14 cellular contexts compared by ENCODE assay signal in genomic region chr17:50955667-50956120, GRCh38.
DNase-seq lines count a peak whose midpoint lies in the region; ATAC-seq and TF ChIP-seq lines count a peak whose summit lies in the region.
"Had no signal": no experiment of that assay in that cellular context is flagged by ENCODE, and none has a peak within 500 bp of the region (broad histone marks: within the 10 kb centered on the region; RNA-seq: fewer than 3 reads in every experiment).

No MANE protein-coding gene starts in this region.

- H3K27ac Mint-ChIP-seq in neural crest cell (ENCODE audit: unreplicated experiment), result peak overlapping the region; percentile 4
- H3K27ac Mint-ChIP-seq: stimulated activated memory B cell treated with anti-CD40 and anti-IgM and Interleukin-4, amounts not matched to agents 10 μg/mL and 1 μg/mL and 100 μg/mL, for 72 hours had no signal

- peaks cover 30% of the 10 kb centered on the region for H3K4me1 Mint-ChIP-seq in neural crest cell

- H3K9me3 Mint-ChIP-seq in neural crest cell, result no peaks in the 10 kb centered on the region
- H3K9me3 Mint-ChIP-seq: stimulated activated memory B cell treated with anti-CD40 and anti-IgM and Interleukin-4, amounts not matched to agents 10 μg/mL and 1 μg/mL and 100 μg/mL, for 72 hours had no signal

- TF ChIP-seq EP300 in gastroesophageal sphincter (IDR thresholded peaks at IDR 0.05), result no peak

- H3K27me3 Mint-ChIP-seq in neural crest cell (ENCODE audit: low read depth), result no peaks in the 10 kb centered on the region

- H3K9me3 ChIP-seq in SJCRH30 (replicated peaks), result no peaks in the 10 kb centered on the region
- H3K9me3 ChIP-seq in gastroesophageal sphincter, result no peaks in the 10 kb centered on the region
- H3K9me3 ChIP-seq in thyroid gland, result no peaks in the 10 kb centered on the region
- H3K9me3 ChIP-seq in lower lobe of right lung, result no peaks in the 10 kb centered on the region
- H3K9me3 ChIP-seq: SJSA1 had no signal

- WGBS in gastroesophageal sphincter (ENCODE audit: low coverage in 1 of 2), 2 donors, result 19 to 53% methylated on average over 5 of the region's 8 CpGs
- 76 to 82% methylated on average over 8 of the region's 8 CpGs for WGBS in thyroid gland, 2 donors

- H3K27me3 ChIP-seq in SJCRH30 (no peaks in the 10 kb centered on the region), gastroesophageal sphincter (no peaks in the 10 kb centered on the region), thyroid gland (no peaks in the 10 kb centered on the region), lower lobe of right lung (ENCODE audit: low read depth) (no peaks in the 10 kb centered on the region)
- H3K27me3 ChIP-seq: SJSA1 had no signal

- H3K4me1 ChIP-seq in SJCRH30, result peaks cover 53% of the 10 kb centered on the region
- H3K4me1 ChIP-seq in gastroesophageal sphincter, result peaks cover 0 to 53% (median 27%) of the 10 kb centered on the region in 3 donors
- H3K4me1 ChIP-seq in thyroid gland, result peaks cover 12 to 38% of the 10 kb centered on the region in 2 donors
- peaks cover 31% of the 10 kb centered on the region for H3K4me1 ChIP-seq in lower lobe of right lung

- H3K36me3 ChIP-seq in SJCRH30, result no peaks in the 10 kb centered on the region
- H3K36me3 ChIP-seq in gastroesophageal sphincter, result peaks cover 0 to 21% of the 10 kb centered on the region in 2 donors
- peaks cover 0 to 7% of the 10 kb centered on the region in 2 donors for H3K36me3 ChIP-seq in thyroid gland
- peaks cover 15% of the 10 kb centered on the region for H3K36me3 ChIP-seq in lower lobe of right lung

- H3K4me3 ChIP-seq in SJCRH30 (no peak overlapping the region), gastroesophageal sphincter (no peak overlapping the region), thyroid gland (replicated peaks in 1 of 3) (no peak overlapping the region), lower lobe of right lung (no peak overlapping the region)
- H3K4me3 ChIP-seq: SJSA1 had no signal

- DNase-seq in SJCRH30, result peak; percentile 61 to 66
- DNase-seq in neural crest cell (ENCODE audit: low read depth, low spot score), result no peak
- no peak for DNase-seq in thyroid gland
- DNase-seq in NOMO-1 treated with DMSO at 0.1 percent for 48 hours (lab: John Stamatoyannopoulos, UW; ENCODE audit: unreplicated experiment), result no peak
- no peak for DNase-seq in lower lobe of right lung
- DNase-seq: cerebellar nuclear complex; COR-L47; NCI-H524 treated with DMSO at 0.1 percent for 48 hours; stimulated activated CD4-positive, alpha-beta T cell treated with anti-CD3 and anti-CD28 coated beads, Interleukin-1b, Interleukin-23, amount 100 ng/mL, for 48 hours had no signal

- ATAC-seq in gastroesophageal sphincter (no peak), GM21737 (IDR thresholded peaks at IDR 0.05; ENCODE audit: unreplicated experiment) (no peak), lower lobe of right lung (no peak)
- ATAC-seq: activated CD4-positive, CD25-positive, alpha-beta regulatory T cell treated with anti-CD3 and anti-CD28 coated beads, Interleukin-2, amount 50 U/mL, for 24 hours; stimulated activated memory B cell treated with anti-CD40 and anti-IgM and Interleukin-4, amounts not matched to agents 10 μg/mL and 1 μg/mL and 100 μg/mL, for 72 hours had no signal

- TF ChIP-seq POLR2A in gastroesophageal sphincter (IDR thresholded peaks at IDR 0.05) (no peak), thyroid gland (IDR thresholded peaks at IDR 0.05) (no peak)

- intact Hi-C loops in thyroid gland (cut with DNase I) (loop anchor here (10.0 kb wide), 1 partner anchor 171 kb away; no protein-coding TSS in a partner anchor), lower lobe of right lung (cut with DNase I) (no loop called here)

- H3K36me3 Mint-ChIP-seq in neural crest cell (ENCODE audit: low read depth), result no peaks in the 10 kb centered on the region
- H3K36me3 Mint-ChIP-seq: stimulated activated memory B cell treated with anti-CD40 and anti-IgM and Interleukin-4, amounts not matched to agents 10 μg/mL and 1 μg/mL and 100 μg/mL, for 72 hours had no signal

- TF ChIP-seq CTCF in gastroesophageal sphincter (IDR thresholded peaks at IDR 0.05) (no peak), neural crest cell (conservative IDR thresholded peaks at IDR 0.05) (no peak), thyroid gland (IDR thresholded peaks at IDR 0.05) (no peak), lower lobe of right lung (IDR thresholded peaks at IDR 0.05) (no peak)

- H3K27ac ChIP-seq in SJCRH30 (peak overlapping the region; percentile 90; the same call in 1 of the 2 replicates), gastroesophageal sphincter (peak overlapping the region in 3 of 4 donors; percentile 69 to 92 (median 73)), thyroid gland (peak overlapping the region in 2 of 3 donors; percentile 7 to 33), lower lobe of right lung (no peak overlapping the region)
- H3K27ac ChIP-seq: SJSA1 had no signal

- no peak overlapping the region for H3K4me3 Mint-ChIP-seq in neural crest cell
- H3K4me3 Mint-ChIP-seq: stimulated activated memory B cell treated with anti-CD40 and anti-IgM and Interleukin-4, amounts not matched to agents 10 μg/mL and 1 μg/mL and 100 μg/mL, for 72 hours had no signal

Comparison
In these comparisons a context has a peak if more than half of its experiments do, and no peak if none do; other contexts are left out.
1. DNase-seq: peak in SJCRH30 (2 of 2); none in neural crest cell (single experiment), thyroid gland (0 of 2), NOMO-1 treated with DMSO at 0.1 percent for 48 hours (single experiment) and lower lobe of right lung (single experiment).